1 cellular context compared by ENCODE assay signal in genomic region chr18:48777026-48777736, GRCh38.
TF ChIP-seq lines count a peak whose summit lies in the region.

No MANE protein-coding gene starts in this region.

TF ChIP-seq in H1, 55 proteins besides CTCF, POLR2A, EP300 and RAD21 (continued from another document):
- TF ChIP-seq CHD7 (IDR thresholded peaks at IDR 0.05; ENCODE audit: insufficient replicate concordance, low read length) (no peak), TEAD4 (IDR thresholded peaks at IDR 0.05; ENCODE audit: low read depth, low read length) (0 out of 2 replicates have a peak, but pooled peaks have one; percentile 14), JUND (IDR thresholded peaks at IDR 0.05; ENCODE audit: low read length) (peak; percentile 40; the same call in 1 of the 2 replicates), SP4 (IDR thresholded peaks at IDR 0.05; ENCODE audit: low read length) (no peak), CHD1 (IDR thresholded peaks at IDR 0.05; ENCODE audit: low read depth, low read length) (no peak), MAX (IDR thresholded peaks at IDR 0.05) (peak; percentile 23; the same call in 1 of the 2 replicates), YY1 (IDR thresholded peaks at IDR 0.05; ENCODE audit: low read depth, low read length) (0 out of 2 replicates have a peak, but pooled peaks have one; percentile 22), GABPA (IDR thresholded peaks at IDR 0.05; ENCODE audit: borderline replicate concordance, insufficient read depth, low read length) (peak; percentile 71; the same call in 1 of the 2 replicates), CBX5 (IDR thresholded peaks at IDR 0.05; ENCODE audit: low read depth, low read length) (no peak)
